In the genomic region with DNA sequence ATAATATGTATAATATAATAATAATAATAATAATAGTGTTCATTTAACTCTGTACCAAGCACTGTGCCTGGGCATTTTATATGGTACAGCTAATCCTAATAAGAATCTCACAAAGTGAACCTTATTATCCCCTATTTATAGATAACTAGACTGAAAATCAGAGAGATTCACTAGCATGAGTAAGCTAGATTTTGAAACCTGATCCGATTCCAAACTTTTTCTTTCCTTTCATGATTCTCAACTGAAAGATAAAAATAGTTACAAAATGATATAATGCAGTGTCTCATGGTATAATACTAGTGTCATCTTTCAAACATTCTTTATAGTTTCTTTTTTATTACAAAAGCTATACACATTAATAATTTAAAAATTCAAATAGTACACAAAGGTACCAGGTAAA, we compare ENCODE assay signal across 22 cellular contexts. TPM values are rescaled to one million over a fixed set of nuclear protein-coding genes. Genes with fewer than 3 reads are reported as not detected.
"Had no signal": no experiment of that assay in that cellular context is flagged by ENCODE, and none has a peak within 500 bp of the region (broad histone marks: within the 10 kb centered on the region; RNA-seq: fewer than 3 reads in every experiment).

No MANE protein-coding gene starts in this region.

- H3K27me3 ChIP-seq: ascending aorta, gastrocnemius medialis had no signal

- H3K27ac ChIP-seq: ascending aorta, gastrocnemius medialis, left lung, tibial nerve had no signal

- H3K4me1 ChIP-seq: ascending aorta, gastrocnemius medialis, left lung, tibial nerve had no signal

- DNase-seq: activated CD4-positive, alpha-beta T cell treated with anti-CD3 and anti-CD28 coated beads, Interleukin-2, amount 50 U/mL, for 1 hour; activated CD8-positive, alpha-beta memory T cell treated with anti-CD3 and anti-CD28 coated beads, Interleukin-2, amount 50 U/mL, for 4 hours; activated naive CD4-positive, alpha-beta T cell treated with anti-CD3 and anti-CD28 coated beads for 36 hours; activated naive CD8-positive, alpha-beta T cell treated with anti-CD3 and anti-CD28 coated beads, Interleukin-2, amount 50 U/mL, for 24 hours; activated T-cell treated with anti-CD3 and anti-CD28 coated beads, Interleukin-2, amount 50 U/mL, for 4 hours; effector CD8-positive, alpha-beta T cell; gastrocnemius medialis; head of caudate nucleus; left lung; midbrain; nephron progenitor cell; occipital lobe; retina; stimulated activated CD4-positive, alpha-beta T cell treated with anti-CD3 and anti-CD28 coated beads, Interleukin-12 subunit alpha, Interleukin-12 subunit beta, amount 100 ng/mL, for 4 hours; stimulated activated CD4-positive, alpha-beta T cell treated with anti-CD3 and anti-CD28 coated beads, Interleukin-2, amount 100 ng/mL, for 24 hours; stimulated activated naive CD8-positive, alpha-beta T cell treated with anti-CD3 and anti-CD28 coated beads, Interleukin-15, Interleukin-2, amounts not matched to agents 100 U/mL and 50 U/mL, for 24 hours; T-helper 1 cell; T1000 had no signal

- H3K4me3 Mint-ChIP-seq: activated naive CD4-positive, alpha-beta T cell treated with anti-CD3 and anti-CD28 coated beads for 36 hours; activated naive CD8-positive, alpha-beta T cell treated with anti-CD3 and anti-CD28 coated beads, Interleukin-2, amount 50 U/mL, for 24 hours; activated T-cell treated with anti-CD3 and anti-CD28 coated beads, Interleukin-2, amount 50 U/mL, for 4 hours; dendritic cell treated with granulocyte-macrophage colony-stimulating factor and Interleukin-4, amounts not matched to agents 40 ng/mL and 50 ng/mL, for 4 days; nephron progenitor cell had no signal

- H3K27ac Mint-ChIP-seq: activated naive CD4-positive, alpha-beta T cell treated with anti-CD3 and anti-CD28 coated beads for 36 hours; activated naive CD8-positive, alpha-beta T cell treated with anti-CD3 and anti-CD28 coated beads, Interleukin-2, amount 50 U/mL, for 24 hours; dendritic cell treated with granulocyte-macrophage colony-stimulating factor and Interleukin-4, amounts not matched to agents 40 ng/mL and 50 ng/mL, for 4 days; nephron progenitor cell had no signal

- H3K9me3 ChIP-seq: ascending aorta, gastrocnemius medialis, left lung, tibial nerve had no signal

- H3K36me3 ChIP-seq: ascending aorta, gastrocnemius medialis, left lung, tibial nerve had no signal

- H3K9me3 Mint-ChIP-seq: activated naive CD4-positive, alpha-beta T cell treated with anti-CD3 and anti-CD28 coated beads for 36 hours; activated naive CD8-positive, alpha-beta T cell treated with anti-CD3 and anti-CD28 coated beads, Interleukin-2, amount 50 U/mL, for 24 hours; activated T-cell treated with anti-CD3 and anti-CD28 coated beads, Interleukin-2, amount 50 U/mL, for 4 hours; dendritic cell treated with granulocyte-macrophage colony-stimulating factor and Interleukin-4, amounts not matched to agents 40 ng/mL and 50 ng/mL, for 4 days had no signal

- H3K4me3 ChIP-seq: ascending aorta, gastrocnemius medialis, left lung, tibial nerve had no signal

- H3K4me1 Mint-ChIP-seq: activated naive CD8-positive, alpha-beta T cell treated with anti-CD3 and anti-CD28 coated beads, Interleukin-2, amount 50 U/mL, for 24 hours; nephron progenitor cell had no signal

- H3K27me3 Mint-ChIP-seq: activated naive CD8-positive, alpha-beta T cell treated with anti-CD3 and anti-CD28 coated beads, Interleukin-2, amount 50 U/mL, for 24 hours; dendritic cell treated with granulocyte-macrophage colony-stimulating factor and Interleukin-4, amounts not matched to agents 40 ng/mL and 50 ng/mL, for 4 days had no signal

RNA-seq across cellular contexts. Expression of a gene that starts 55.9 kb away (rescaled TPM):
- total RNA-seq: activated naive CD4-positive, alpha-beta T cell treated with anti-CD3 and anti-CD28 coated beads for 36 hours; posterior vena cava had no signal

RNA-seq across cellular contexts. Expression of a gene that starts 58.9 kb away (rescaled TPM):
- total RNA-seq: ascending aorta had no signal
